ENCODE assay signal across 8 cellular contexts in genomic region chr5:108481355-108481931, GRCh38.
DNase-seq lines count a peak whose midpoint lies in the region; ATAC-seq and TF ChIP-seq lines count a peak whose summit lies in the region.

No MANE protein-coding gene starts in this region.

- POLR2A ChIA-PET in GM10248 (lab: Yijun Ruan, JAX) (no interaction called here), Panc1 (lab: Charles Lee) (no interaction called here)
- POLR2A ChIA-PET in activated CD8-positive, alpha-beta T cell treated with anti-CD3 and anti-CD28 coated beads, Interleukin-2, amount 10 ng/mL, durations not matched to agents 7 days and 5 days (lab: Charles Lee), result no interaction called here

- no peak overlapping the region for H3K27ac Mint-ChIP-seq in activated CD8-positive, alpha-beta T cell treated with anti-CD3 and anti-CD28 coated beads, Interleukin-2, amount 10 ng/mL, durations not matched to agents 7 days and 5 days

- TF ChIP-seq CTCF in GM10248 (IDR thresholded peaks at IDR 0.05; ENCODE audit: control extremely low read depth, extremely low read depth, low read depth, missing control alignments) (no peak), Panc1 (IDR thresholded peaks at IDR 0.05) (peak; percentile 59)

- H3K4me1 Mint-ChIP-seq in activated CD8-positive, alpha-beta T cell treated with anti-CD3 and anti-CD28 coated beads, Interleukin-2, amount 10 ng/mL, durations not matched to agents 7 days and 5 days (ENCODE audit: low read depth), result no peaks in the 10 kb centered on the region

- in situ Hi-C loops in Panc1 (cut with HindIII; ENCODE audit: low pct_unique_long_range_greater_than_20kb, low sequenced_read_pairs), result no loop called here

- H3K4me1 ChIP-seq in Panc1 (ENCODE audit: control insufficient read depth, insufficient read depth, low read length), result no peaks in the 10 kb centered on the region

- no peaks in the 10 kb centered on the region for H3K9me3 Mint-ChIP-seq in activated CD8-positive, alpha-beta T cell treated with anti-CD3 and anti-CD28 coated beads, Interleukin-2, amount 10 ng/mL, durations not matched to agents 7 days and 5 days (ENCODE audit: insufficient read depth)

- peaks cover 8% of the 10 kb centered on the region for H3K27me3 Mint-ChIP-seq in activated CD8-positive, alpha-beta T cell treated with anti-CD3 and anti-CD28 coated beads, Interleukin-2, amount 10 ng/mL, durations not matched to agents 7 days and 5 days (ENCODE audit: low read depth)

- BruUV-seq in Panc1 (replicated peaks; lab: Mats Ljungman, UMichigan), result no TSS peak

- CTCF ChIA-PET in GM10248 (lab: Yijun Ruan, JAX) (interaction anchor here (1.0 to 1.3 kb wide), 3 partner anchors 9 to 994 kb away, joined by 3 read pairs; no protein-coding TSS in a partner anchor), Panc1 (lab: Charles Lee) (interaction anchor here (0.6 kb wide), 1 partner anchor 1207 kb away, joined by 3 read pairs; no protein-coding TSS in a partner anchor)
- CTCF ChIA-PET in activated CD8-positive, alpha-beta T cell treated with anti-CD3 and anti-CD28 coated beads, Interleukin-2, amount 10 ng/mL, durations not matched to agents 7 days and 5 days (lab: Charles Lee), result no interaction called here

- no peaks in the 10 kb centered on the region for H3K9me3 ChIP-seq in Panc1 (ENCODE audit: control insufficient read depth, insufficient read depth, low read depth, low read length)

- H3K27me3 ChIP-seq in Panc1 (ENCODE audit: control insufficient read depth, insufficient read depth, low read length), result 0 out of 2 replicates have a peak, but pooled peaks cover 2% of the 10 kb centered on the region

- DNase-seq in GM10248 (ENCODE audit: extremely low spot score), result peak; percentile 13
- DNase-seq in Panc1 (ENCODE audit: low read depth, low spot score), result peak; percentile 12
- DNase-seq in fibroblast of the conjunctiva (ENCODE audit: low read depth), result peak; percentile 5
- no peak for DNase-seq in activated CD4-positive, alpha-beta T cell treated with anti-CD3 and anti-CD28 coated beads, Interleukin-2, amount 50 U/mL, for 48 hours
- DNase-seq in activated CD8-positive, alpha-beta T cell treated with anti-CD3 and anti-CD28 coated beads, Interleukin-2, amount 10 ng/mL, durations not matched to agents 7 days and 5 days, result no peak
- no peak for DNase-seq in activated effector memory CD4-positive, alpha-beta T cell treated with Interleukin-2 at 50 U/mL for 16 hours

- H3K4me3 Mint-ChIP-seq in activated CD8-positive, alpha-beta T cell treated with anti-CD3 and anti-CD28 coated beads, Interleukin-2, amount 10 ng/mL, durations not matched to agents 7 days and 5 days, result no peak overlapping the region

- H3K36me3 ChIP-seq in Panc1 (ENCODE audit: control insufficient read depth, insufficient read depth, low read length), result no peaks in the 10 kb centered on the region

- intact Hi-C loops in Panc1 (cut with micrococcal nuclease; ENCODE audit: unreplicated experiment), result no loop called here

- H3K36me3 Mint-ChIP-seq in activated CD8-positive, alpha-beta T cell treated with anti-CD3 and anti-CD28 coated beads, Interleukin-2, amount 10 ng/mL, durations not matched to agents 7 days and 5 days (ENCODE audit: low read depth), result no peaks in the 10 kb centered on the region

- ATAC-seq in HG02852 (IDR thresholded peaks at IDR 0.05; ENCODE audit: unreplicated experiment) (peak; percentile 66), Panc1 (no peak), GM21825 (IDR thresholded peaks at IDR 0.05; ENCODE audit: unreplicated experiment) (no peak)
- ATAC-seq in activated CD8-positive, alpha-beta T cell treated with anti-CD3 and anti-CD28 coated beads, Interleukin-2, amount 10 ng/mL, durations not matched to agents 7 days and 5 days, result no peak

- H3K4me3 ChIP-seq in Panc1 (ENCODE audit: low read depth in 2 of 2, low read length in 2 of 2), result no peak overlapping the region

- H3K27ac ChIP-seq in Panc1 (ENCODE audit: low read length), result no peak overlapping the region

Comparison
In these comparisons a context has a peak if more than half of its experiments do, and no peak if none do; other contexts are left out.
1. DNase-seq: peak in GM10248 (single experiment), Panc1 (single experiment) and fibroblast of the conjunctiva (single experiment); none in activated CD4-positive, alpha-beta T cell treated with anti-CD3 and anti-CD28 coated beads, Interleukin-2, amount 50 U/mL, for 48 hours (0 of 2), activated CD8-positive, alpha-beta T cell treated with anti-CD3 and anti-CD28 coated beads, Interleukin-2, amount 10 ng/mL, durations not matched to agents 7 days and 5 days (single experiment) and activated effector memory CD4-positive, alpha-beta T cell treated with Interleukin-2 at 50 U/mL for 16 hours (single experiment).